ENCODE assay signal across 1 cellular context in the genomic region with DNA sequence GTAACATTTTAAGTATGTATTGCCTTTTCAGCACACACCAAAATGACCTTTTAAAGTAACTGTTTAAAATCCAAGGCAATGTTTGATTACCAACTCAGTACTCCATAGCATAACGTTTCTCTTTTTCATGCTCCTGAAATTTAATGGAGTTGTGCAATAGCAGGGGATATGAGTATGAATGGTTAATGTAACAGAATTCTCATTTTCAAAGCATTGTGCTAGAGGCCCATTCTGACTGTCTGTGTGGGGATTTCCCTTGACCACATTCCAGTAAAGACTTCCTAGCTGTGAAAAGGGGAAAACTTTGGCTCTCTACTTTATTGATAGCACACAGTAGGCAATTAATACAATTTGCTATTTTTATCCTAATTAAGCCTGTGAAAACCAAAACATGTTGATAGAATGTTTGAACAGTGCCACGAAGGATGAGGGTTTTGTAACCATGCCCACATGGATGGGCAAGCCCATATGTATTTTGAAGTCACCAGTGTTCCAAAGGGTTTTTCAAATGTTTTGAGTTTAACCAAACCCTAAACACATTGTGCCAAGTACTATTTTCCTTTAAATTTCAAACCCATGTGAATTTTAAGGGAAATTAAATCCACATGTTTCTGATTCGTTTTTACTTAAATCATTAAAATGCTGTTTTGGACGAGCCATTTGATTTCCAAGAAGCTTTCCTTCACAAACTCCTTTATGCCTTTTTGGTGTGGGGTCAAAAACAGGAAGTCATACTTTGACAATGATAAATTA.
TF ChIP-seq lines count a peak whose summit lies in the region.

No MANE protein-coding gene starts in this region.

TF ChIP-seq in HepG2, 621 proteins besides CTCF, POLR2A, EP300 and RAD21 (continued from another document):
- TF ChIP-seq, protein P1, sequence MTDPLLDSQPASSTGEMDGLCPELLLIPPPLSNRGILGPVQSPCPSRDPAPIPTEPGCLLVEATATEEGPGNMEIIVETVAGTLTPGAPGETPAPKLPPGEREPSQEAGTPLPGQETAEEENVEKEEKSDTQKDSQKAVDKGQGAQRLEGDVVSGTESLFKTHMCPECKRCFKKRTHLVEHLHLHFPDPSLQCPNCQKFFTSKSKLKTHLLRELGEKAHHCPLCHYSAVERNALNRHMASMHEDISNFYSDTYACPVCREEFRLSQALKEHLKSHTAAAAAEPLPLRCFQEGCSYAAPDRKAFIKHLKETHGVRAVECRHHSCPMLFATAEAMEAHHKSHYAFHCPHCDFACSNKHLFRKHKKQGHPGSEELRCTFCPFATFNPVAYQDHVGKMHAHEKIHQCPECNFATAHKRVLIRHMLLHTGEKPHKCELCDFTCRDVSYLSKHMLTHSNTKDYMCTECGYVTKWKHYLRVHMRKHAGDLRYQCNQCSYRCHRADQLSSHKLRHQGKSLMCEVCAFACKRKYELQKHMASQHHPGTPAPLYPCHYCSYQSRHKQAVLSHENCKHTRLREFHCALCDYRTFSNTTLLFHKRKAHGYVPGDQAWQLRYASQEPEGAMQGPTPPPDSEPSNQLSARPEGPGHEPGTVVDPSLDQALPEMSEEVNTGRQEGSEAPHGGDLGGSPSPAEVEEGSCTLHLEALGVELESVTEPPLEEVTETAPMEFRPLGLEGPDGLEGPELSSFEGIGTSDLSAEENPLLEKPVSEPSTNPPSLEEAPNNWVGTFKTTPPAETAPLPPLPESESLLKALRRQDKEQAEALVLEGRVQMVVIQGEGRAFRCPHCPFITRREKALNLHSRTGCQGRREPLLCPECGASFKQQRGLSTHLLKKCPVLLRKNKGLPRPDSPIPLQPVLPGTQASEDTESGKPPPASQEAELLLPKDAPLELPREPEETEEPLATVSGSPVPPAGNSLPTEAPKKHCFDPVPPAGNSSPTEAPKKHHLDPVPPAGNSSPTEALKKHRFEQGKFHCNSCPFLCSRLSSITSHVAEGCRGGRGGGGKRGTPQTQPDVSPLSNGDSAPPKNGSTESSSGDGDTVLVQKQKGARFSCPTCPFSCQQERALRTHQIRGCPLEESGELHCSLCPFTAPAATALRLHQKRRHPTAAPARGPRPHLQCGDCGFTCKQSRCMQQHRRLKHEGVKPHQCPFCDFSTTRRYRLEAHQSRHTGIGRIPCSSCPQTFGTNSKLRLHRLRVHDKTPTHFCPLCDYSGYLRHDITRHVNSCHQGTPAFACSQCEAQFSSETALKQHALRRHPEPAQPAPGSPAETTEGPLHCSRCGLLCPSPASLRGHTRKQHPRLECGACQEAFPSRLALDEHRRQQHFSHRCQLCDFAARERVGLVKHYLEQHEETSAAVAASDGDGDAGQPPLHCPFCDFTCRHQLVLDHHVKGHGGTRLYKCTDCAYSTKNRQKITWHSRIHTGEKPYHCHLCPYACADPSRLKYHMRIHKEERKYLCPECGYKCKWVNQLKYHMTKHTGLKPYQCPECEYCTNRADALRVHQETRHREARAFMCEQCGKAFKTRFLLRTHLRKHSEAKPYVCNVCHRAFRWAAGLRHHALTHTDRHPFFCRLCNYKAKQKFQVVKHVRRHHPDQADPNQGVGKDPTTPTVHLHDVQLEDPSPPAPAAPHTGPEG (CRISPR knock-in tag; IDR thresholded peaks at IDR 0.05) = no peak
